ENCODE assay signal across 1 cellular context in the genomic region with DNA sequence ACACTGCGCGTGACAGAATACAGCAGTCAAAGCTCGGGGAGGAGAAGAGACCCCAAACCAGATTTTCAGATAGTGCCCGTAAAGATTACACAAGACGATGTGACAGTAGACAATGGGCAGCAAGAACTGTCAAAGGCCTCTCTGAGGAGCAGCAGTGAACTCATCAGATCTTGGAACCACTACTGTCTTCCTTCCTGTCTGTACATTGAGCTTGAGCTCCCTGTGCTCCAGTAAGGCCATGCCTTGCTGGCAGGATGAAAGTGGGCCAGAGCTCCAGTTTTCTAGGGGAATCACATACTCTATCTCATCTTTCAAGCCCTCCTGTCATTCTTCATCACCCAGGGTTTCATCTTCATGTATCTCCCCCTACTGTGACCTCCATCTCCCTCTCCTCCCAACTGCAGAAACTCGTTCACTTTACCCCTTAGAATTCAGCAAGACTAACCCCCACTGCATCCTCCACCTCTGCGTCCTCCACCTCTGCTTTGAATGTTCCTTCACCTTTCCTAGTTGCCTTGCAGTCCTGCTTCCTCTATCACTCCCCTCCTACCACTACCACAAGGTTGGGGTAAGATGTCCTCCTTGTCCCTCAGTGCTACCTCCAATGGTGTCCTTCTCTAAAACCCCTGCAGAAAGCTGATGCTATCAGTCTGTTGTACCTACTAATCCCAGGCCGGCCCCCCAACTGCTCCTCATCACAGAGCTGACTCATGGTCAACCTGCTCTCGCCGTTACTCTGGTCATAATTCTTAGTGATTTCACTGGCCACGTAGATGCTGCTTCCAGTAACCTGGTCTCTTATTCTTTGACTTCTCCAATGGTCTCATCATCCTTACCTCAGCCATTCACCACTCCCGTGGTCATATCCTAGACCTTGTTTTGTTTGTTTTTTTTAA.
TF ChIP-seq lines count a peak whose summit lies in the region.

No MANE protein-coding gene starts in this region.

TF ChIP-seq in HepG2, 621 proteins besides CTCF, POLR2A, EP300 and RAD21:
- TF ChIP-seq, protein P1, sequence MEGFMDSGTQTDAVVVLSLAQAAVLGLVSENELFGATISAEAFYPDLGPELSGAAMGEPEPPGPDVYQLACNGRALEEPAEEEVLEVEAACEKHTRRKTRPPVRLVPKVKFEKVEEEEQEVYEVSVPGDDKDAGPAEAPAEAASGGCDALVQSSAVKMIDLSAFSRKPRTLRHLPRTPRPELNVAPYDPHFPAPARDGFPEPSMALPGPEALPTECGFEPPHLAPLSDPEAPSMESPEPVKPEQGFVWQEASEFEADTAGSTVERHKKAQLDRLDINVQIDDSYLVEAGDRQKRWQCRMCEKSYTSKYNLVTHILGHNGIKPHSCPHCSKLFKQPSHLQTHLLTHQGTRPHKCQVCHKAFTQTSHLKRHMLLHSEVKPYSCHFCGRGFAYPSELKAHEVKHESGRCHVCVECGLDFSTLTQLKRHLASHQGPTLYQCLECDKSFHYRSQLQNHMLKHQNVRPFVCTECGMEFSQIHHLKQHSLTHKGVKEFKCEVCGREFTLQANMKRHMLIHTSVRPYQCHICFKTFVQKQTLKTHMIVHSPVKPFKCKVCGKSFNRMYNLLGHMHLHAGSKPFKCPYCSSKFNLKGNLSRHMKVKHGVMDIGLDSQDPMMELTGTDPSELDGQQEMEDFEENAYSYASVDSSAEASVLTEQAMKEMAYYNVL (CRISPR knock-in tag; IDR thresholded peaks at IDR 0.05; ENCODE audit: borderline replicate concordance) = no peak
- no peak for TF ChIP-seq SIX4 (CRISPR knock-in tag; IDR thresholded peaks at IDR 0.05)
- TF ChIP-seq DMAP1 (CRISPR knock-in tag; IDR thresholded peaks at IDR 0.05) = no peak
- no peak for TF ChIP-seq MLLT10 (CRISPR knock-in tag; IDR thresholded peaks at IDR 0.05)
- TF ChIP-seq SP4 (CRISPR knock-in tag; IDR thresholded peaks at IDR 0.05) = no peak
- no peak for TF ChIP-seq SMAD1 (CRISPR knock-in tag; IDR thresholded peaks at IDR 0.05; ENCODE audit: borderline replicate concordance, low read depth)
- TF ChIP-seq NCOA5 (CRISPR knock-in tag; IDR thresholded peaks at IDR 0.05) = no peak
- TF ChIP-seq ELF4 (CRISPR knock-in tag; IDR thresholded peaks at IDR 0.05; ENCODE audit: borderline replicate concordance) = no peak
- TF ChIP-seq ZNF552 (CRISPR knock-in tag; IDR thresholded peaks at IDR 0.05; ENCODE audit: borderline replicate concordance) = no peak
- no peak for TF ChIP-seq ISL2 (CRISPR knock-in tag; IDR thresholded peaks at IDR 0.05)
- TF ChIP-seq, protein P2, sequence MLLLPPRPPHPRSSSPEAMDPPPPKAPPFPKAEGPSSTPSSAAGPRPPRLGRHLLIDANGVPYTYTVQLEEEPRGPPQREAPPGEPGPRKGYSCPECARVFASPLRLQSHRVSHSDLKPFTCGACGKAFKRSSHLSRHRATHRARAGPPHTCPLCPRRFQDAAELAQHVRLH (CRISPR knock-in tag; IDR thresholded peaks at IDR 0.05; ENCODE audit: borderline replicate concordance, low read depth) = no peak
- no peak for TF ChIP-seq ZNF75D (CRISPR knock-in tag; IDR thresholded peaks at IDR 0.05; ENCODE audit: borderline replicate concordance)
- no peak for TF ChIP-seq HNRNPUL1 (IDR thresholded peaks at IDR 0.05; ENCODE audit: low read depth, low read length)
- no peak for TF ChIP-seq ZNF570 (CRISPR knock-in tag; IDR thresholded peaks at IDR 0.05; ENCODE audit: borderline replicate concordance)
- TF ChIP-seq GLI4 (CRISPR knock-in tag; IDR thresholded peaks at IDR 0.05; ENCODE audit: borderline replicate concordance) = no peak
